ENCODE assay signal across 8 cellular contexts in the genomic region with DNA sequence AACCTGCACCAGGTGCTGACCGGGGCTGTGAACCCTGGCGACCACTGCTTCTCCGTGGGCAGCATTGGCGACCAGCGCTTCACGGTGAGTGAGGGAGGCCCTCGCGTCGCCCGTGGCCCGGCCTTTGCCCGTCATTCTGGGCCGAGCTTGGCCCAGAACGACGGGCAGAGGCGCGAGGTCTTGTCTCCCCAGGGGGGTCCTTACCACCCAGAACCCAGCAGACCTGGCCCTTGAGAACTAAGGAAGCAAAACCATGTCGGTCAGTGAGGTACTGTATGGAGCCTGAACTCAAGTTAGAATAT. TPM values are rescaled to one million over a fixed set of nuclear protein-coding genes. Genes with fewer than 3 reads are reported as not detected.
DNase-seq lines count a peak whose midpoint lies in the region; ATAC-seq, FAIRE-seq and TF ChIP-seq lines count a peak whose summit lies in the region.

No MANE protein-coding gene starts in this region.

- CTCF ChIA-PET in HepG2 (lab: Yijun Ruan, JAX; ENCODE audit: low intra/inter-chr PET ratio, low total read pairs): no interaction called here

- TF ChIP-seq CTCF in astrocyte of the cerebellum (IDR thresholded peaks at IDR 0.05; ENCODE audit: low read depth, low read length, missing control alignments) (no peak), HepG2 (CRISPR knock-in tag; IDR thresholded peaks at IDR 0.05) (no peak), thoracic aorta (IDR thresholded peaks at IDR 0.05) (no peak)

- no TSS peak for BruUV-seq in HepG2 (replicated peaks; lab: Mats Ljungman, UMichigan)

- peak overlapping the region; percentile 94 for H3K4me3 Mint-ChIP-seq in activated CD4-positive, alpha-beta T cell treated with anti-CD3 and anti-CD28 coated beads, Interleukin-2, amount 10 ng/mL, durations not matched to agents 24 days and 14 days

- WGBS in HepG2 (ENCODE audit: low lambda C conversion rate): under 1% methylated on average over 16 of the region's 18 CpGs

- intact Hi-C loops in activated CD4-positive, alpha-beta T cell treated with anti-CD3 and anti-CD28 coated beads, Interleukin-2, amount 10 ng/mL, durations not matched to agents 24 days and 14 days (cut with micrococcal nuclease): loop anchor here (1.0 to 5.0 kb wide), 3 partner anchors 8 to 286 kb away; a partner anchor contains a TSS
- intact Hi-C loops in HepG2 (cut with micrococcal nuclease; ENCODE audit: unreplicated experiment): loop anchor here (2.0 to 5.0 kb wide), 3 partner anchors 83 to 341 kb away; a partner anchor contains a TSS

- no peaks in the 10 kb centered on the region for H4K20me1 ChIP-seq in HepG2 (ENCODE audit: insufficient read depth, low read length)

- TF ChIP-seq EP300 in HepG2 (IDR thresholded peaks at IDR 0.05; ENCODE audit: low read depth in 2 of 2, low read length in 2 of 2) (no peak), HepG2 (CRISPR knock-in tag; IDR thresholded peaks at IDR 0.05; ENCODE audit: borderline replicate concordance) (no peak)

- H3K27me3 Mint-ChIP-seq in activated CD4-positive, alpha-beta T cell treated with anti-CD3 and anti-CD28 coated beads, Interleukin-2, amount 10 ng/mL, durations not matched to agents 24 days and 14 days: no peaks in the 10 kb centered on the region

- in situ Hi-C loops in astrocyte of the cerebellum (cut with HindIII; ENCODE audit: low sequenced_read_pairs): no loop called here
- in situ Hi-C loops in HepG2 (cut with HindIII; ENCODE audit: extremely low pct_ligation_motif_present, low pct_unique_long_range_greater_than_20kb): no loop called here

- POLR2A ChIA-PET in HepG2 (lab: Yijun Ruan, JAX): interaction anchor here (1.5 to 2.1 kb wide), 6 partner anchors 8 to 232 kb away, joined by 5 to 22 read pairs (median 10); a partner anchor contains a TSS

- ATAC-seq in HG03139 (IDR thresholded peaks at IDR 0.05; ENCODE audit: unreplicated experiment) (peak; percentile 12), HepG2 (no peak; the same call in 2 of the 3 replicates), thoracic aorta (ENCODE audit: insufficient number of reproducible peaks, low FRiP score, low read depth) (no peak)

- peaks cover 42% of the 10 kb centered on the region for H3K79me2 ChIP-seq in HepG2 (ENCODE audit: insufficient read depth, low read length)

- H3K27ac ChIP-seq in HepG2 (ENCODE audit: extremely low read length, insufficient read depth, low read length) (peak overlapping the region; percentile 93), thoracic aorta (peak overlapping the region; percentile 84 to 94)

- no peak for TF ChIP-seq POLR2A in HepG2 (IDR thresholded peaks at IDR 0.05; ENCODE audit: insufficient read depth in 1 of 2, low read depth in 2 of 2, low read length in 2 of 2)

- H3K36me3 ChIP-seq in HepG2 (replicated peaks in 1 of 2; ENCODE audit: control insufficient read depth in 1 of 2, insufficient read depth in 2 of 2, low read length in 2 of 2) (no peaks in the 10 kb centered on the region), thoracic aorta (no peaks in the 10 kb centered on the region)

- no peak for FAIRE-seq in HepG2 (lab: Jason Lieb, UNC)

- no peaks in the 10 kb centered on the region; a peak in 1 of 5 replicates for H3K27me3 ChIP-seq in HepG2 (ENCODE audit: control insufficient read depth in 1 of 2, insufficient read depth in 2 of 2, low read length in 2 of 2)
- H3K27me3 ChIP-seq in thoracic aorta (replicated peaks; ENCODE audit: insufficient read depth): no peaks in the 10 kb centered on the region

- no peak for TF ChIP-seq RAD21 in HepG2 (CRISPR knock-in tag; IDR thresholded peaks at IDR 0.05)

- no peak for DNase-seq in activated CD4-positive, alpha-beta T cell treated with anti-CD3 and anti-CD28 coated beads, Interleukin-2, amount 10 ng/mL, durations not matched to agents 24 days and 14 days
- DNase-seq in activated CD4-positive, alpha-beta T cell treated with anti-CD3 and anti-CD28 coated beads, Interleukin-2, amount 50 U/mL, for 48 hours: no peak
- DNase-seq in astrocyte of the cerebellum (ENCODE audit: low read depth): no peak
- DNase-seq in HepG2 (ENCODE audit: low spot score): no peak
- DNase-seq in thoracic aorta (ENCODE audit: low spot score): no peak
- DNase-seq in stimulated activated CD4-positive, alpha-beta T cell treated with anti-CD3 and anti-CD28 coated beads, Interleukin-2, amount 100 ng/mL, for 24 hours: no peak
- DNase-seq in HPDE6-E6E7 (ENCODE audit: extremely low spot score): no peak

- peak overlapping the region; percentile 95 for H3K27ac Mint-ChIP-seq in activated CD4-positive, alpha-beta T cell treated with anti-CD3 and anti-CD28 coated beads, Interleukin-2, amount 10 ng/mL, durations not matched to agents 24 days and 14 days

- H3K4me2 ChIP-seq in HepG2 (ENCODE audit: low read depth, low read length): peak overlapping the region; percentile 62

- H3K9me3 Mint-ChIP-seq in activated CD4-positive, alpha-beta T cell treated with anti-CD3 and anti-CD28 coated beads, Interleukin-2, amount 10 ng/mL, durations not matched to agents 24 days and 14 days: no peaks in the 10 kb centered on the region

- peaks cover 37% of the 10 kb centered on the region for H3K4me1 ChIP-seq in HepG2 (ENCODE audit: insufficient read depth, low read length)
- peaks cover 23 to 46% of the 10 kb centered on the region in 2 donors for H3K4me1 ChIP-seq in thoracic aorta (ENCODE audit: control insufficient read depth in 1 of 2, low read depth in 2 of 2)

- H3K36me3 Mint-ChIP-seq in activated CD4-positive, alpha-beta T cell treated with anti-CD3 and anti-CD28 coated beads, Interleukin-2, amount 10 ng/mL, durations not matched to agents 24 days and 14 days (ENCODE audit: low read depth): peaks cover 7% of the 10 kb centered on the region

- H3K4me1 Mint-ChIP-seq in activated CD4-positive, alpha-beta T cell treated with anti-CD3 and anti-CD28 coated beads, Interleukin-2, amount 10 ng/mL, durations not matched to agents 24 days and 14 days: peaks cover 33% of the 10 kb centered on the region

- H3K9me3 ChIP-seq in HepG2 (ENCODE audit: low read length): no peaks in the 10 kb centered on the region
- no peaks in the 10 kb centered on the region for H3K9me3 ChIP-seq in thoracic aorta

- peak overlapping the region; percentile 94 for H3K4me3 ChIP-seq in astrocyte of the cerebellum (ENCODE audit: low read depth, low read length)
- H3K4me3 ChIP-seq in HepG2 (replicated peaks in 1 of 3; ENCODE audit: insufficient read depth in 1 of 3, low read depth in 2 of 3, low read length in 3 of 3): peak overlapping the region; percentile 91 to 93 (median 92)
- peak overlapping the region; percentile 87 for H3K4me3 ChIP-seq in thoracic aorta

- no peak overlapping the region for H2AFZ ChIP-seq in HepG2 (ENCODE audit: low read length)

- H3K9ac ChIP-seq in HepG2 (ENCODE audit: insufficient read depth, low read depth, low read length): peak overlapping the region; percentile 92

TF ChIP-seq in HepG2, 621 proteins besides CTCF, POLR2A, EP300 and RAD21 (continues in another document):
- TF ChIP-seq ZNF446 (CRISPR knock-in tag; IDR thresholded peaks at IDR 0.05): 0 out of 2 replicates have a peak, but pooled peaks have one; percentile 14
- TF ChIP-seq KLF6 (CRISPR knock-in tag; IDR thresholded peaks at IDR 0.05): 0 out of 2 replicates have a peak, but pooled peaks have one; percentile 3
- 0 out of 2 replicates have a peak, but pooled peaks have one; percentile 21 for TF ChIP-seq KAT7 (CRISPR knock-in tag; IDR thresholded peaks at IDR 0.05; ENCODE audit: borderline replicate concordance)
- no peak for TF ChIP-seq MIER2 (CRISPR knock-in tag; IDR thresholded peaks at IDR 0.05)

RNA-seq across cellular contexts. Expression of a gene that starts 0.6 kb away (rescaled TPM):
- 22.4 and 25.6 TPM in 2 replicates for total RNA-seq in activated CD4-positive, alpha-beta T cell treated with anti-CD3 and anti-CD28 coated beads, Interleukin-2, amount 10 ng/mL, durations not matched to agents 24 days and 14 days
- 18.6 and 22.9 TPM in 2 replicates for total RNA-seq in HepG2 (2016; rRNA removed; fragmentation: Illumina TruSeq; extraction: Trizol)
- 4.9 and 7.2 TPM in 2 replicates for total RNA-seq in HepG2 (2016; cell fraction: cytosol; rRNA removed; fragmentation: Illumina TruSeq; extraction: Trizol; ENCODE audit: low read depth)
- 15.3 and 25.9 TPM in 2 replicates for total RNA-seq in HepG2 (2016; cell fraction: insoluble cytoplasmic fraction; rRNA removed; fragmentation: Illumina TruSeq; extraction: Trizol)
- total RNA-seq in HepG2 (2016; cell fraction: membrane; rRNA removed; fragmentation: Illumina TruSeq; extraction: Trizol): 6.3 and 7.1 TPM in 2 replicates
- total RNA-seq in HepG2 (2016; cell fraction: nucleus; rRNA removed; fragmentation: Illumina TruSeq; extraction: Trizol): 39.9 and 40.6 TPM in 2 replicates
- polyA plus RNA-seq in HepG2 (2011; rRNA removed): 6.0 and 6.9 TPM in 2 replicates
- polyA plus RNA-seq in HepG2 (2011; cell fraction: cytosol; rRNA removed): 1.8 and 3.1 TPM in 2 replicates
- 7.6 and 8.9 TPM in 2 replicates for polyA plus RNA-seq in HepG2 (2011; cell fraction: nucleus; rRNA removed)
- polyA plus RNA-seq in HepG2 (2012): 6.0 and 9.1 TPM in 2 replicates
- polyA plus RNA-seq in HepG2 (2016; cell fraction: cytosol; fragmentation: Illumina TruSeq; extraction: Trizol; ENCODE audit: low read depth): 1.2 and 1.9 TPM in 2 replicates
- 13.9 and 15.8 TPM in 2 replicates for polyA plus RNA-seq in HepG2 (2016; cell fraction: insoluble cytoplasmic fraction; fragmentation: Illumina TruSeq; extraction: Trizol; ENCODE audit: low read depth)
- polyA plus RNA-seq in HepG2 (2016; cell fraction: membrane; fragmentation: Illumina TruSeq; extraction: Trizol; ENCODE audit: low read depth): 2.2 and 2.3 TPM in 2 replicates
- 17.8 and 21.6 TPM in 2 replicates for polyA plus RNA-seq in HepG2 (2016; cell fraction: nucleus; fragmentation: Illumina TruSeq; extraction: Trizol; ENCODE audit: insufficient read depth, low read depth)
- 21.6 and 36.0 TPM in 2 replicates for polyA minus RNA-seq in HepG2 (2011; rRNA and poly(A)+ RNA removed; ENCODE audit: low replicate concordance)
- polyA minus RNA-seq in HepG2 (2011; cell fraction: cytosol; rRNA and poly(A)+ RNA removed): 9.2 and 11.2 TPM in 2 replicates
- 87.3 and 91.9 TPM in 2 replicates for polyA minus RNA-seq in HepG2 (2011; cell fraction: nucleus; rRNA and poly(A)+ RNA removed)
- 10 to 100 TPM; 47.4 to 67.6 TPM for total RNA-seq in thoracic aorta
